1 cellular context compared by ENCODE assay signal in genomic region chr19:51131780-51132680, GRCh38.
A peak's percentile ranks its signal among the peaks of the same experiment; 100 is the strongest.
TF ChIP-seq lines count a peak whose summit lies in the region.

No MANE protein-coding gene starts in this region.

TF ChIP-seq in K562, 482 proteins besides CTCF, POLR2A, EP300 and RAD21 (continued from another document and continues in another):
- TF ChIP-seq KDM1A (IDR thresholded peaks at IDR 0.05): peak; percentile 90 to 91
- no peak; the same call in 1 of the 2 replicates for TF ChIP-seq RB1 (IDR thresholded peaks at IDR 0.05; ENCODE audit: low read depth)
- no peak for TF ChIP-seq MEIS2 (IDR thresholded peaks at IDR 0.05; ENCODE audit: partially characterized antibody)
- peak; percentile 94 for TF ChIP-seq ZNF766 (CRISPR knock-in tag; conservative IDR thresholded peaks at IDR 0.05)
- no peak for TF ChIP-seq ATF4 (CRISPR knock-in tag; IDR thresholded peaks at IDR 0.05)
- TF ChIP-seq CBX1 (IDR thresholded peaks at IDR 0.05; ENCODE audit: low read depth): no peak
- peak; percentile 76 for TF ChIP-seq SMAD4 (CRISPR knock-in tag; conservative IDR thresholded peaks at IDR 0.05)
- TF ChIP-seq ZNF324 (CRISPR knock-in tag; IDR thresholded peaks at IDR 0.05): no peak
- no peak for TF ChIP-seq ZBTB5 (IDR thresholded peaks at IDR 0.05)
- no peak for TF ChIP-seq HMGN3 (IDR thresholded peaks at IDR 0.05; ENCODE audit: borderline replicate concordance, extremely low read depth, insufficient read length, low read depth, low read length)
- TF ChIP-seq, protein P1, sequence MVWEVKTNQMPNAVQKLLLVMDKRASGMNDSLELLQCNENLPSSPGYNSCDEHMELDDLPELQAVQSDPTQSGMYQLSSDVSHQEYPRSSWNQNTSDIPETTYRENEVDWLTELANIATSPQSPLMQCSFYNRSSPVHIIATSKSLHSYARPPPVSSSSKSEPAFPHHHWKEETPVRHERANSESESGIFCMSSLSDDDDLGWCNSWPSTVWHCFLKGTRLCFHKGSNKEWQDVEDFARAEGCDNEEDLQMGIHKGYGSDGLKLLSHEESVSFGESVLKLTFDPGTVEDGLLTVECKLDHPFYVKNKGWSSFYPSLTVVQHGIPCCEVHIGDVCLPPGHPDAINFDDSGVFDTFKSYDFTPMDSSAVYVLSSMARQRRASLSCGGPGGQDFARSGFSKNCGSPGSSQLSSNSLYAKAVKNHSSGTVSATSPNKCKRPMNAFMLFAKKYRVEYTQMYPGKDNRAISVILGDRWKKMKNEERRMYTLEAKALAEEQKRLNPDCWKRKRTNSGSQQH (CRISPR knock-in tag; IDR thresholded peaks at IDR 0.05): no peak
- TF ChIP-seq, protein P2, sequence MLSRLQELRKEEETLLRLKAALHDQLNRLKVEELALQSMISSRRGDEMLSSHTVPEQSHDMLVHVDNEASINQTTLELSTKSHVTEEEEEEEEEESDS (CRISPR knock-in tag; IDR thresholded peaks at IDR 0.05): no peak
- TF ChIP-seq MTA3 (IDR thresholded peaks at IDR 0.05; ENCODE audit: borderline replicate concordance): peak; percentile 37; the same call in 1 of the 2 replicates
- TF ChIP-seq, protein P3, sequence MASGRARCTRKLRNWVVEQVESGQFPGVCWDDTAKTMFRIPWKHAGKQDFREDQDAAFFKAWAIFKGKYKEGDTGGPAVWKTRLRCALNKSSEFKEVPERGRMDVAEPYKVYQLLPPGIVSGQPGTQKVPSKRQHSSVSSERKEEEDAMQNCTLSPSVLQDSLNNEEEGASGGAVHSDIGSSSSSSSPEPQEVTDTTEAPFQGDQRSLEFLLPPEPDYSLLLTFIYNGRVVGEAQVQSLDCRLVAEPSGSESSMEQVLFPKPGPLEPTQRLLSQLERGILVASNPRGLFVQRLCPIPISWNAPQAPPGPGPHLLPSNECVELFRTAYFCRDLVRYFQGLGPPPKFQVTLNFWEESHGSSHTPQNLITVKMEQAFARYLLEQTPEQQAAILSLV (tag; IDR thresholded peaks at IDR 0.05): no peak
- no peak for TF ChIP-seq PHF21A (IDR thresholded peaks at IDR 0.05; ENCODE audit: borderline replicate concordance, low read depth)
- TF ChIP-seq MECOM (CRISPR knock-in tag; IDR thresholded peaks at IDR 0.05): no peak
- TF ChIP-seq HOXB6 (CRISPR knock-in tag; IDR thresholded peaks at IDR 0.05; ENCODE audit: borderline replicate concordance): no peak
- no peak for TF ChIP-seq BRF1 (IDR thresholded peaks at IDR 0.05; ENCODE audit: borderline replicate concordance, extremely low read depth, insufficient read length)
- TF ChIP-seq, protein P4, sequence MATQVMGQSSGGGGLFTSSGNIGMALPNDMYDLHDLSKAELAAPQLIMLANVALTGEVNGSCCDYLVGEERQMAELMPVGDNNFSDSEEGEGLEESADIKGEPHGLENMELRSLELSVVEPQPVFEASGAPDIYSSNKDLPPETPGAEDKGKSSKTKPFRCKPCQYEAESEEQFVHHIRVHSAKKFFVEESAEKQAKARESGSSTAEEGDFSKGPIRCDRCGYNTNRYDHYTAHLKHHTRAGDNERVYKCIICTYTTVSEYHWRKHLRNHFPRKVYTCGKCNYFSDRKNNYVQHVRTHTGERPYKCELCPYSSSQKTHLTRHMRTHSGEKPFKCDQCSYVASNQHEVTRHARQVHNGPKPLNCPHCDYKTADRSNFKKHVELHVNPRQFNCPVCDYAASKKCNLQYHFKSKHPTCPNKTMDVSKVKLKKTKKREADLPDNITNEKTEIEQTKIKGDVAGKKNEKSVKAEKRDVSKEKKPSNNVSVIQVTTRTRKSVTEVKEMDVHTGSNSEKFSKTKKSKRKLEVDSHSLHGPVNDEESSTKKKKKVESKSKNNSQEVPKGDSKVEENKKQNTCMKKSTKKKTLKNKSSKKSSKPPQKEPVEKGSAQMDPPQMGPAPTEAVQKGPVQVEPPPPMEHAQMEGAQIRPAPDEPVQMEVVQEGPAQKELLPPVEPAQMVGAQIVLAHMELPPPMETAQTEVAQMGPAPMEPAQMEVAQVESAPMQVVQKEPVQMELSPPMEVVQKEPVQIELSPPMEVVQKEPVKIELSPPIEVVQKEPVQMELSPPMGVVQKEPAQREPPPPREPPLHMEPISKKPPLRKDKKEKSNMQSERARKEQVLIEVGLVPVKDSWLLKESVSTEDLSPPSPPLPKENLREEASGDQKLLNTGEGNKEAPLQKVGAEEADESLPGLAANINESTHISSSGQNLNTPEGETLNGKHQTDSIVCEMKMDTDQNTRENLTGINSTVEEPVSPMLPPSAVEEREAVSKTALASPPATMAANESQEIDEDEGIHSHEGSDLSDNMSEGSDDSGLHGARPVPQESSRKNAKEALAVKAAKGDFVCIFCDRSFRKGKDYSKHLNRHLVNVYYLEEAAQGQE (CRISPR knock-in tag; IDR thresholded peaks at IDR 0.05; ENCODE audit: low read depth): no peak
- no peak for TF ChIP-seq COPS2 (conservative IDR thresholded peaks at IDR 0.05)
- TF ChIP-seq ZZZ3 (IDR thresholded peaks at IDR 0.05): no peak
- TF ChIP-seq ZNF146 (CRISPR knock-in tag; IDR thresholded peaks at IDR 0.05; ENCODE audit: unreplicated experiment): no peak
- TF ChIP-seq, protein P5, sequence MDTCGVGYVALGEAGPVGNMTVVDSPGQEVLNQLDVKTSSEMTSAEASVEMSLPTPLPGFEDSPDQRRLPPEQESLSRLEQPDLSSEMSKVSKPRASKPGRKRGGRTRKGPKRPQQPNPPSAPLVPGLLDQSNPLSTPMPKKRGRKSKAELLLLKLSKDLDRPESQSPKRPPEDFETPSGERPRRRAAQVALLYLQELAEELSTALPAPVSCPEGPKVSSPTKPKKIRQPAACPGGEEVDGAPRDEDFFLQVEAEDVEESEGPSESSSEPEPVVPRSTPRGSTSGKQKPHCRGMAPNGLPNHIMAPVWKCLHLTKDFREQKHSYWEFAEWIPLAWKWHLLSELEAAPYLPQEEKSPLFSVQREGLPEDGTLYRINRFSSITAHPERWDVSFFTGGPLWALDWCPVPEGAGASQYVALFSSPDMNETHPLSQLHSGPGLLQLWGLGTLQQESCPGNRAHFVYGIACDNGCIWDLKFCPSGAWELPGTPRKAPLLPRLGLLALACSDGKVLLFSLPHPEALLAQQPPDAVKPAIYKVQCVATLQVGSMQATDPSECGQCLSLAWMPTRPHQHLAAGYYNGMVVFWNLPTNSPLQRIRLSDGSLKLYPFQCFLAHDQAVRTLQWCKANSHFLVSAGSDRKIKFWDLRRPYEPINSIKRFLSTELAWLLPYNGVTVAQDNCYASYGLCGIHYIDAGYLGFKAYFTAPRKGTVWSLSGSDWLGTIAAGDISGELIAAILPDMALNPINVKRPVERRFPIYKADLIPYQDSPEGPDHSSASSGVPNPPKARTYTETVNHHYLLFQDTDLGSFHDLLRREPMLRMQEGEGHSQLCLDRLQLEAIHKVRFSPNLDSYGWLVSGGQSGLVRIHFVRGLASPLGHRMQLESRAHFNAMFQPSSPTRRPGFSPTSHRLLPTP (IDR thresholded peaks at IDR 0.05; ENCODE audit: borderline replicate concordance, extremely low read depth, insufficient read length): no peak
- no peak for TF ChIP-seq ZNF76 (CRISPR knock-in tag; IDR thresholded peaks at IDR 0.05; ENCODE audit: borderline replicate concordance)
- TF ChIP-seq FOXK2 (conservative IDR thresholded peaks at IDR 0.05 in 1 of 2, IDR thresholded peaks at IDR 0.05 in 1 of 2; ENCODE audit: low read depth in 2 of 2): peak; percentile 40 to 64; a peak in 1 of 4 replicates
- TF ChIP-seq ZNF780A (CRISPR knock-in tag; IDR thresholded peaks at IDR 0.05): no peak
- TF ChIP-seq YBX1 (IDR thresholded peaks at IDR 0.05): no peak
- TF ChIP-seq, protein P6, sequence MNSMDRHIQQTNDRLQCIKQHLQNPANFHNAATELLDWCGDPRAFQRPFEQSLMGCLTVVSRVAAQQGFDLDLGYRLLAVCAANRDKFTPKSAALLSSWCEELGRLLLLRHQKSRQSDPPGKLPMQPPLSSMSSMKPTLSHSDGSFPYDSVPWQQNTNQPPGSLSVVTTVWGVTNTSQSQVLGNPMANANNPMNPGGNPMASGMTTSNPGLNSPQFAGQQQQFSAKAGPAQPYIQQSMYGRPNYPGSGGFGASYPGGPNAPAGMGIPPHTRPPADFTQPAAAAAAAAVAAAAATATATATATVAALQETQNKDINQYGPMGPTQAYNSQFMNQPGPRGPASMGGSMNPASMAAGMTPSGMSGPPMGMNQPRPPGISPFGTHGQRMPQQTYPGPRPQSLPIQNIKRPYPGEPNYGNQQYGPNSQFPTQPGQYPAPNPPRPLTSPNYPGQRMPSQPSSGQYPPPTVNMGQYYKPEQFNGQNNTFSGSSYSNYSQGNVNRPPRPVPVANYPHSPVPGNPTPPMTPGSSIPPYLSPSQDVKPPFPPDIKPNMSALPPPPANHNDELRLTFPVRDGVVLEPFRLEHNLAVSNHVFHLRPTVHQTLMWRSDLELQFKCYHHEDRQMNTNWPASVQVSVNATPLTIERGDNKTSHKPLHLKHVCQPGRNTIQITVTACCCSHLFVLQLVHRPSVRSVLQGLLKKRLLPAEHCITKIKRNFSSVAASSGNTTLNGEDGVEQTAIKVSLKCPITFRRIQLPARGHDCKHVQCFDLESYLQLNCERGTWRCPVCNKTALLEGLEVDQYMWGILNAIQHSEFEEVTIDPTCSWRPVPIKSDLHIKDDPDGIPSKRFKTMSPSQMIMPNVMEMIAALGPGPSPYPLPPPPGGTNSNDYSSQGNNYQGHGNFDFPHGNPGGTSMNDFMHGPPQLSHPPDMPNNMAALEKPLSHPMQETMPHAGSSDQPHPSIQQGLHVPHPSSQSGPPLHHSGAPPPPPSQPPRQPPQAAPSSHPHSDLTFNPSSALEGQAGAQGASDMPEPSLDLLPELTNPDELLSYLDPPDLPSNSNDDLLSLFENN (IDR thresholded peaks at IDR 0.05; ENCODE audit: low read depth in 2 of 2, low read length in 2 of 2): no peak
- TF ChIP-seq ZNF23 (CRISPR knock-in tag; IDR thresholded peaks at IDR 0.05): no peak
- TF ChIP-seq SRSF9 (IDR thresholded peaks at IDR 0.05; ENCODE audit: borderline replicate concordance, low read depth, low read length): no peak
- TF ChIP-seq DMBX1 (CRISPR knock-in tag; IDR thresholded peaks at IDR 0.05; ENCODE audit: borderline replicate concordance): no peak
- no peak for TF ChIP-seq DEAF1 (CRISPR knock-in tag; IDR thresholded peaks at IDR 0.05)
- TF ChIP-seq ETS1 (conservative IDR thresholded peaks at IDR 0.05; ENCODE audit: control insufficient read depth, low read depth, low read length): no peak
- TF ChIP-seq ZNF57 (CRISPR knock-in tag; IDR thresholded peaks at IDR 0.05): no peak
- TF ChIP-seq BRD9 (IDR thresholded peaks at IDR 0.05; ENCODE audit: low read depth, partially characterized antibody): peak; percentile 17
- TF ChIP-seq POLR2AphosphoS2 (IDR thresholded peaks at IDR 0.05; ENCODE audit: low read length): no peak
- no peak for TF ChIP-seq SMARCC2 (IDR thresholded peaks at IDR 0.05; ENCODE audit: low read depth)
- TF ChIP-seq CBFA2T2 (conservative IDR thresholded peaks at IDR 0.05): peak; percentile 65
- TF ChIP-seq ZNF511 (CRISPR knock-in tag; IDR thresholded peaks at IDR 0.05): no peak
- TF ChIP-seq ZNF740 (CRISPR knock-in tag; IDR thresholded peaks at IDR 0.05): peak; percentile 75
- peak in 1 of 2 experiments; percentile 44; a peak in 1 of 4 replicates for TF ChIP-seq ZNF740 (tag; IDR thresholded peaks at IDR 0.05)
- TF ChIP-seq PPARD (CRISPR knock-in tag; IDR thresholded peaks at IDR 0.05): no peak
- peak; percentile 77; the same call in 1 of the 2 replicates for TF ChIP-seq RNF2 (IDR thresholded peaks at IDR 0.05)
- no peak for TF ChIP-seq MAFK (IDR thresholded peaks at IDR 0.05; ENCODE audit: low read length)
